ENCODE assay signal across 1 cellular context in genomic region chr16:5042574-5043171, GRCh38.
TF ChIP-seq lines count a peak whose summit lies in the region.

No MANE protein-coding gene starts in this region.

TF ChIP-seq in HepG2, 621 proteins besides CTCF, POLR2A, EP300 and RAD21 (continued from another document and continues in another):
- TF ChIP-seq HNF1A (IDR thresholded peaks at IDR 0.05; ENCODE audit: low read depth) (no peak), HNF1A (CRISPR knock-in tag; IDR thresholded peaks at IDR 0.05; ENCODE audit: borderline replicate concordance) (no peak), ZNF772 (CRISPR knock-in tag; IDR thresholded peaks at IDR 0.05) (no peak), ZNF101 (CRISPR knock-in tag; IDR thresholded peaks at IDR 0.05; ENCODE audit: borderline replicate concordance, low read depth) (no peak), ATF4 (CRISPR knock-in tag; IDR thresholded peaks at IDR 0.05) (no peak), ZBTB3 (CRISPR knock-in tag; IDR thresholded peaks at IDR 0.05; ENCODE audit: borderline replicate concordance, low read depth) (no peak), MXI1 (IDR thresholded peaks at IDR 0.05; ENCODE audit: borderline replicate concordance, low read depth, low read length) (no peak), MAZ (IDR thresholded peaks at IDR 0.05; ENCODE audit: borderline replicate concordance, low read depth, low read length) (peak; percentile 43; the same call in 1 of the 2 replicates), MAZ (CRISPR knock-in tag; IDR thresholded peaks at IDR 0.05; ENCODE audit: low read depth) (no peak), ZNF776 (CRISPR knock-in tag; IDR thresholded peaks at IDR 0.05) (no peak), LBX2 (CRISPR knock-in tag; IDR thresholded peaks at IDR 0.05; ENCODE audit: borderline replicate concordance) (0 out of 2 replicates have a peak, but pooled peaks have one; percentile 49), TARDBP (CRISPR knock-in tag; IDR thresholded peaks at IDR 0.05) (no peak), ZNF431 (CRISPR knock-in tag; IDR thresholded peaks at IDR 0.05; ENCODE audit: borderline replicate concordance, low read depth) (no peak), STAT6 (CRISPR knock-in tag; IDR thresholded peaks at IDR 0.05; ENCODE audit: borderline replicate concordance) (no peak), ARID5B (CRISPR knock-in tag; IDR thresholded peaks at IDR 0.05) (no peak), ZNF580 (CRISPR knock-in tag; IDR thresholded peaks at IDR 0.05; ENCODE audit: borderline replicate concordance, low read depth) (no peak), RARA (CRISPR knock-in tag; IDR thresholded peaks at IDR 0.05) (no peak), ZSCAN12 (CRISPR knock-in tag; IDR thresholded peaks at IDR 0.05) (no peak; the same call in 1 of the 2 replicates), MTF1 (CRISPR knock-in tag; IDR thresholded peaks at IDR 0.05) (no peak), ZNF788 (CRISPR knock-in tag; IDR thresholded peaks at IDR 0.05; ENCODE audit: borderline replicate concordance) (no peak), TEAD3 (CRISPR knock-in tag; optimal IDR thresholded peaks at IDR 0.05; ENCODE audit: borderline replicate concordance) (peak; percentile 13), ZNF850 (CRISPR knock-in tag; conservative IDR thresholded peaks at IDR 0.05) (no peak), DPF2 (CRISPR knock-in tag; IDR thresholded peaks at IDR 0.05; ENCODE audit: borderline replicate concordance, low read depth) (no peak), HMG20A (CRISPR knock-in tag; IDR thresholded peaks at IDR 0.05; ENCODE audit: borderline replicate concordance) (no peak), GPBP1L1 (CRISPR knock-in tag; IDR thresholded peaks at IDR 0.05) (no peak), SMAD3 (CRISPR knock-in tag; IDR thresholded peaks at IDR 0.05) (no peak), TBX2 (CRISPR knock-in tag; IDR thresholded peaks at IDR 0.05; ENCODE audit: borderline replicate concordance) (no peak; the same call in 1 of the 2 replicates), ZNF670 (CRISPR knock-in tag; IDR thresholded peaks at IDR 0.05; ENCODE audit: borderline replicate concordance) (no peak), GABPA (IDR thresholded peaks at IDR 0.05; ENCODE audit: low read depth, low read length) (no peak), GABPA (CRISPR knock-in tag; IDR thresholded peaks at IDR 0.05; ENCODE audit: low read depth) (no peak), RCOR2 (CRISPR knock-in tag; IDR thresholded peaks at IDR 0.05) (no peak), NFE2L1 (CRISPR knock-in tag; IDR thresholded peaks at IDR 0.05; ENCODE audit: borderline replicate concordance) (no peak), CBX2 (IDR thresholded peaks at IDR 0.05; ENCODE audit: low read depth, low read length) (no peak), CBX2 (CRISPR knock-in tag; IDR thresholded peaks at IDR 0.05; ENCODE audit: low read depth) (no peak), RARG (CRISPR knock-in tag; IDR thresholded peaks at IDR 0.05; ENCODE audit: low read depth) (no peak), TBL1XR1 (IDR thresholded peaks at IDR 0.05; ENCODE audit: borderline replicate concordance, low read length, partially characterized antibody) (no peak), ZNF577 (CRISPR knock-in tag; IDR thresholded peaks at IDR 0.05; ENCODE audit: borderline replicate concordance, low read depth) (no peak), ATF7 (IDR thresholded peaks at IDR 0.05) (no peak), ATF7 (CRISPR knock-in tag; IDR thresholded peaks at IDR 0.05) (no peak), CREM (IDR thresholded peaks at IDR 0.05) (peak; percentile 47; the same call in 1 of the 2 replicates), CREM (CRISPR knock-in tag; IDR thresholded peaks at IDR 0.05) (no peak), NKX3-1 (CRISPR knock-in tag; IDR thresholded peaks at IDR 0.05) (no peak), SRSF9 (IDR thresholded peaks at IDR 0.05; ENCODE audit: borderline replicate concordance, insufficient read depth, low read depth, low read length, poor library complexity, severe bottlenecking) (no peak), SOX6 (IDR thresholded peaks at IDR 0.05) (no peak), SOX6 (CRISPR knock-in tag; IDR thresholded peaks at IDR 0.05) (no peak), SKIL (CRISPR knock-in tag; IDR thresholded peaks at IDR 0.05; ENCODE audit: borderline replicate concordance) (no peak), FOXK2 (IDR thresholded peaks at IDR 0.05) (no peak), THYN1 (CRISPR knock-in tag; IDR thresholded peaks at IDR 0.05; ENCODE audit: borderline replicate concordance, low read depth) (no peak), CHD4 (IDR thresholded peaks at IDR 0.05; ENCODE audit: borderline replicate concordance, low read length) (no peak), ARID3A (IDR thresholded peaks at IDR 0.05; ENCODE audit: low read depth, low read length) (no peak)
